21 cellular contexts compared by ENCODE assay signal in genomic region chr19:28523619-28524018, GRCh38.
"Had no signal": no experiment of that assay in that cellular context is flagged by ENCODE, and none has a peak within 500 bp of the region (broad histone marks: within the 10 kb centered on the region; RNA-seq: fewer than 3 reads in every experiment).

No MANE protein-coding gene starts in this region.

- H3K27me3 ChIP-seq: breast epithelium, hepatocyte, neural progenitor cell, right atrium auricular region, thyroid gland had no signal

- DNase-seq: activated CD4-positive, alpha-beta T cell treated with anti-CD3 and anti-CD28 coated beads for 1 hour; activated CD4-positive, alpha-beta T cell treated with anti-CD3 and anti-CD28 coated beads, Interleukin-2, amount 50 U/mL, for 4 hours; activated CD8-positive, alpha-beta memory T cell treated with anti-CD3 and anti-CD28 coated beads, Interleukin-2, amount 50 U/mL, for 48 hours; activated naive CD4-positive, alpha-beta T cell treated with Interleukin-2 at 50 U/mL for 16 hours; activated naive CD8-positive, alpha-beta T cell treated with anti-CD3 and anti-CD28 coated beads, Interleukin-2, amount 10 ng/mL, durations not matched to agents 7 days and 5 days; activated T-cell treated with anti-CD3 and anti-CD28 coated beads, Interleukin-2, amount 50 U/mL, for 4 hours; amniotic stem cell; effector memory CD4-positive, alpha-beta T cell; glutamatergic neuron; immature natural killer cell; naive thymus-derived CD8-positive, alpha-beta T cell; stimulated activated CD4-positive, alpha-beta T cell treated with anti-CD3 and anti-CD28 coated beads, Interleukin-4, amount 100 ng/mL, for 4 hours; substantia nigra; T-helper 9 cell; thyroid gland had no signal

- ATAC-seq: activated T-cell treated with anti-CD3 and anti-CD28 coated beads, Interleukin-2, amount 50 U/mL, for 4 hours; left lobe of liver; naive thymus-derived CD8-positive, alpha-beta T cell had no signal

- H3K27ac ChIP-seq: breast epithelium, hepatocyte, neural progenitor cell, right atrium auricular region, thyroid gland had no signal

- H3K36me3 ChIP-seq: breast epithelium, neural progenitor cell, right atrium auricular region, thyroid gland had no signal

- H3K4me3 ChIP-seq: breast epithelium, hepatocyte, lung, neural progenitor cell, right atrium auricular region, thyroid gland had no signal

- H3K9me3 ChIP-seq: breast epithelium, right atrium auricular region, thyroid gland had no signal

- H3K4me1 ChIP-seq: breast epithelium, neural progenitor cell, right atrium auricular region, thyroid gland had no signal
